8 cellular contexts compared by ENCODE assay signal in the genomic region with DNA sequence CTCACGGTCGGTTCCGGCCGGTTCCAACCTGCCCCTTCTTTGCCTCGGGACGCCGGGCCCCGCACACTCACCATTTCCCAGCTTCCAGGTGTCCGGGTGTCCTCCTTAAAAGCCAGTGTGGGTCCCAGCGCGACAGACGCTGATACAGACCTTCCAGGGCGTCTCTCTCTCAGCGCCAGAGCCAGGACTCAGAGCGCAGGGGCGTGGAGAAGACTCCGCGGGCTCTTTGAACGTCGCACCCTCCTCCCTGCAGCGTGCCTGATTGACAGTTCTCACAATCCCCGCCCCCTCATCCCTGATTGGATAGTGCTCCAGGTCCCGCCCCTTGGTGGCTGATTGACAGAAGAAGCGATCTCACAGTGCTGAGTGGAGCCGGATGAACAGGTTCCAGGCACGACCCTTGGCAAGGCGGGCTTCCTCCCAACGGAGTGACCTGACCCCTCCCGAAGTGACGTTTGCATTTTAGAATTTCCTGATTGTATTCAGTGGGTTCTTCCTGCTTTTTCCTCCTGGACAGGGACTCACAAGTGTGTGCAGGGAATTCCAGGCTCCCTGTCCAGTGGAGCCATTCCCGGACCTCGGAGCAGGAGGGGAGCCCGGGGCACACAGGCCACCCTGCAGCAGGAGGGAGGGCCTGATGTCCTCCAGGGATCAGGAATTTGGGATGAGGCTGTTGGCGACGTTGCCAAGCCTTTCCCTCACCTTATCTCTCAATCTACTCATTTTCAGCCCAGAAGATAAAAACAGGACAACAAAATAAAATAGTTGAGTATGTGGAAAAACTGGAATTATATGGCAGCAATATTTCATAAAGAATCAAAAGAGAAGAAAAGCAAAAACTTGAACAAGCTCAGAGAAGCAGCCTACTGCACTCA. TPM values are rescaled to one million over a fixed set of nuclear protein-coding genes. Genes with fewer than 3 reads are reported as not detected.
DNase-seq lines count a peak whose midpoint lies in the region; ATAC-seq and TF ChIP-seq lines count a peak whose summit lies in the region.

ZNF823 (minus strand) TSS at position 201 of the 875 bp plus-strand sequence; CDS start at position 74, 127 bp downstream.

- H4K20me1 ChIP-seq in OCI-LY1 (ENCODE audit: insufficient read depth, low read length): no peaks in the 10 kb centered on the region

- H3F3A ChIP-seq in OCI-LY1 (ENCODE audit: insufficient read depth, low read length): no peaks in the 10 kb centered on the region

- peak within 1 kb of the TSS; percentile 86 for H3K4me3 ChIP-seq in OCI-LY1 (ENCODE audit: low read depth, low read length, poor library complexity, severe bottlenecking)
- H3K4me3 ChIP-seq in mononuclear cell (ENCODE audit: low read length): peak within 1 kb of the TSS; percentile 80

- H3K27me3 ChIP-seq in OCI-LY1 (ENCODE audit: insufficient read depth, low read length) (peaks cover 5% of the 10 kb centered on the region; the same call in 1 of the 2 replicates), mononuclear cell (ENCODE audit: insufficient read depth, low read length) (no peaks in the 10 kb centered on the region)

- H3K9me2 ChIP-seq in OCI-LY1 (ENCODE audit: low read depth, low read length): no peaks in the 10 kb centered on the region

- H3K4me2 ChIP-seq in OCI-LY1 (ENCODE audit: low read length): peak within 1 kb of the TSS; percentile 89

- no peak for TF ChIP-seq CTCF in OCI-LY1 (IDR thresholded peaks at IDR 0.05; ENCODE audit: low read length)

- H3K36me3 ChIP-seq in OCI-LY1 (ENCODE audit: insufficient read depth, low read length): no peaks in the 10 kb centered on the region

- DNase-seq in DMS 273 treated with DMSO at 0.1 percent for 48 hours (lab: John Stamatoyannopoulos, UW) (peak; percentile 95), HuH-7 (ENCODE audit: low spot score) (peak; percentile 81), activated T-cell treated with anti-CD3 and anti-CD28 coated beads for 4 hours (peak; percentile 99), epithelial cell of prostate (ENCODE audit: low read depth, low spot score) (peak; percentile 90)
- peak; percentile 95 to 97 for DNase-seq in stimulated activated CD8-positive, alpha-beta memory T cell treated with anti-CD3 and anti-CD28 coated beads, Interleukin-2, amount 100 ng/mL, for 48 hours (ENCODE audit: low read depth in 2 of 2)

- peaks cover 20% of the 10 kb centered on the region for H3K4me1 ChIP-seq in OCI-LY1 (ENCODE audit: insufficient read depth, low read length, severe bottlenecking)
- peaks cover 21% of the 10 kb centered on the region for H3K4me1 ChIP-seq in mononuclear cell (ENCODE audit: insufficient read depth, low read length)

- ATAC-seq in GM21526 (IDR thresholded peaks at IDR 0.05; ENCODE audit: low FRiP score, unreplicated experiment): peak; percentile 85

- H2AFZ ChIP-seq in OCI-LY1 (ENCODE audit: low read length): peak within 1 kb of the TSS; percentile 90; the same call in 1 of the 2 replicates

- H3K9me3 ChIP-seq in OCI-LY1 (ENCODE audit: low read length): no peaks in the 10 kb centered on the region
- H3K9me3 ChIP-seq in mononuclear cell (ENCODE audit: low read depth, low read length): no peaks in the 10 kb centered on the region

- H3K27ac ChIP-seq in OCI-LY1 (ENCODE audit: low read depth, low read length, poor library complexity, severe bottlenecking) (no peak within 1 kb of the TSS), epithelial cell of prostate (peak within 1 kb of the TSS; percentile 60)

- H3K79me2 ChIP-seq in OCI-LY1 (ENCODE audit: insufficient read depth, low read length): no peaks in the 10 kb centered on the region

- peak within 1 kb of the TSS; percentile 86 for H3K9ac ChIP-seq in OCI-LY1 (ENCODE audit: low read length)

RNA-seq across cellular contexts. Expression of gene ZNF823, which starts in this region (rescaled TPM):
- 4.4 TPM for total RNA-seq in mononuclear cell
